ENCODE assay signal across 8 cellular contexts in the genomic region with DNA sequence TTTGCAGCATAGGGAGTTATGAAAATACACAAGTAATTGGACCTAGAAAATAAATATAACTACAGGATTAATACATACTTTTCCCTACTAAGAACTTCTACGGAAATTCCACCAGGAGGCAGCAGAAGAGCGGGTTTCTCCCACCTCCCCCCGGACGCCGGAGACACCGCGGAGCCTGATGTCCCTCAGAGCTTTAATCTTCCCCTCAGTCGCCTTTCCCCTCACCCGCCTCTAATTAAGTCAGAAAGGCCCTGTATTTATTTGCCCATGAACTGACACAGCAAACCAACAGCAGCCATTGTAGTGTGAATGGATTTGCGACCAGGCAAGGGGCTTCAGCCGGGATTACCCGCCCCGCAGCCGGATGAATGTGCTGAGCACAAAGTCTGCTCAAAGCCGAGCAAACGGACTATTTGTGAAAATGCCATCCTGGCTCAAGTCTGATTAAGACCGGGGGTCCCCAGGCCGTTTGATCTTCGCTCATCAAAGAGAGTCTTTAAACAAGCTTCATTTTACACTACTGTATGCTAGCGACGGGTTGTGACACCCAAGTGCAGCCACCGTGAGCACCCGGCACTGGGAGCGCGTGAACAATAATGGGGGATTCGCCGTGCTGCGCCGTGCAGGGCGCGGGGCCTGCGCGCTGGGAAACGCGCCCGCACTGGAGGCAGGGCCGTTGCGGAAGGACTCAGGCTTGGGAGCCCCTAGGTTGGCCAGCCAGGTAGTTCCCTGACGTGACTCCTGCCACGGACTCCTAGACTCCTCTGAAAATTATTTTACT. TPM values are rescaled to one million over a fixed set of nuclear protein-coding genes. Genes with fewer than 3 reads are reported as not detected.
DNase-seq lines count a peak whose midpoint lies in the region; ATAC-seq and TF ChIP-seq lines count a peak whose summit lies in the region.

No MANE protein-coding gene starts in this region.

- no peak overlapping the region for H3K27ac ChIP-seq in body of pancreas

- peaks cover 3 to 11% of the 10 kb centered on the region in 2 donors for H3K27me3 ChIP-seq in body of pancreas

- intact Hi-C loops in body of pancreas (cut with DNase I), result no loop called here

- no peak for TF ChIP-seq POLR2A in body of pancreas (IDR thresholded peaks at IDR 0.05)

- peaks cover 14% of the 10 kb centered on the region for H3K4me1 ChIP-seq in body of pancreas

- H3K4me3 ChIP-seq in body of pancreas (peak overlapping the region in 1 of 2 donors; percentile 41), iPS-11a (ENCODE audit: low read depth, low read length) (peak overlapping the region; percentile 45)

- peak; percentile 47 to 86 (median 68) for TF ChIP-seq CTCF in body of pancreas (IDR thresholded peaks at IDR 0.05)

- no peaks in the 10 kb centered on the region for H3K9me3 ChIP-seq in body of pancreas

- peak; percentile 77 for ATAC-seq in GM18873 (IDR thresholded peaks at IDR 0.05; ENCODE audit: low FRiP score, unreplicated experiment)
- ATAC-seq in HG03066 (IDR thresholded peaks at IDR 0.05; ENCODE audit: low read depth, unreplicated experiment), result peak; percentile 82
- ATAC-seq in body of pancreas, result peak; percentile 86
- ATAC-seq in HG03378 (IDR thresholded peaks at IDR 0.05; ENCODE audit: unreplicated experiment), result no peak

- DNase-seq in CMK (ENCODE audit: low read depth), result peak; percentile 4
- peak; percentile 60 for DNase-seq in NCI-H748 (lab: John Stamatoyannopoulos, UW; ENCODE audit: unreplicated experiment)
- peak; percentile 55 to 62 (median 58) for DNase-seq in body of pancreas
- DNase-seq in renal cortical epithelial cell (ENCODE audit: low read depth), result peak; percentile 52

- H3K36me3 ChIP-seq in body of pancreas (replicated peaks in 1 of 2; ENCODE audit: insufficient read depth in 1 of 2, low read depth in 2 of 2), result no peaks in the 10 kb centered on the region

- 5 to 8% methylated on average over 16 to 40 of the region's 40 CpGs for WGBS in body of pancreas, 2 donors

RNA-seq across cellular contexts. Expression of a gene that starts 5.6 kb away (rescaled TPM):
- total RNA-seq in body of pancreas (not detected), renal cortical epithelial cell (2.7 and 16.3 TPM in 2 replicates)

Comparison
In these comparisons a context has a peak if more than half of its experiments do, and no peak if none do; other contexts are left out.
1. DNase-seq: peak in every context shown above with its lines; median percentile 60 in NCI-H748; 58 in body of pancreas; 52 in renal cortical epithelial cell; 4 in CMK.